39 cellular contexts compared by ENCODE assay signal in the genomic region with DNA sequence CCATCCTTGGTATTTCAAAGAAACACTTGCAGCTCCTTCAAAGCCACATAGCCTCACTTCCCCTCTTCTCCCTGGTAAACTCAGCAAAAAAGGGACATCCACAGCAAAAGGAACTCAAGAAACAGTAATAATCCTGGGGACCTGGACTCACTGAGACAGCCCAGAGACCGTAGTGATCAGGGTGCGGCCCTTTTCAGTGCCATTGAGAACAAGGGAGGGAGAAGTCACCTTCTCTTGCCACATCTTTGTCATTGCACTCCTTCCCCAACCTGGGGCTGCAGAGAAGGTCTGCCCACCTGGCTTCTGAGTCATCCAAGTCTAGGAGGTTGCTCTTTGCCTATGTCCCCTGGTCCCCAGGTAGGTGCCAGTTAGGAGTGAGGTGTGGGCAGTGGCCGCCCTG.
"Had no signal": no experiment of that assay in that cellular context is flagged by ENCODE, and none has a peak within 500 bp of the region (broad histone marks: within the 10 kb centered on the region; RNA-seq: fewer than 3 reads in every experiment).

No MANE protein-coding gene starts in this region.

- H3K27me3 Mint-ChIP-seq: activated CD4-positive, alpha-beta memory T cell treated with anti-CD3 and anti-CD28 coated beads, Interleukin-2, amount 10 ng/mL, durations not matched to agents 7 days and 5 days; activated CD8-positive, alpha-beta memory T cell treated with anti-CD3 and anti-CD28 coated beads, Interleukin-2, amount 10 ng/mL, durations not matched to agents 7 days and 5 days; activated naive CD4-positive, alpha-beta T cell treated with anti-CD3 and anti-CD28 coated beads, Interleukin-2, amount 50 U/mL, for 24 hours; activated T-helper 17 cell treated with anti-CD3 and anti-CD28 coated beads, Interleukin-2, amount 50 U/mL, for 72 hours; T-cell had no signal

- H3K4me3 ChIP-seq: adrenal gland, body of pancreas, breast epithelium, MG63, Peyer's patch had no signal

- DNase-seq: activated CD4-positive, alpha-beta memory T cell treated with anti-CD3 and anti-CD28 coated beads, Interleukin-2, amount 10 ng/mL, durations not matched to agents 7 days and 5 days; activated CD4-positive, alpha-beta T cell treated with anti-CD3 and anti-CD28 coated beads for 1 hour; activated CD4-positive, alpha-beta T cell treated with anti-CD3 and anti-CD28 coated beads for 48 hours; activated CD4-positive, CD25-positive, alpha-beta regulatory T cell; activated CD8-positive, alpha-beta memory T cell treated with anti-CD3 and anti-CD28 coated beads for 24 hours; activated CD8-positive, alpha-beta memory T cell treated with anti-CD3 and anti-CD28 coated beads, Interleukin-2, amount 10 ng/mL, durations not matched to agents 7 days and 5 days; activated CD8-positive, alpha-beta memory T cell treated with anti-CD3 and anti-CD28 coated beads, Interleukin-2, amount 50 U/mL, for 48 hours; activated effector memory CD4-positive, alpha-beta T cell treated with anti-CD3 and anti-CD28 coated beads, Interleukin-2, amount 50 U/mL, for 16 hours; activated naive CD4-positive, alpha-beta T cell; activated T-cell treated with anti-CD3 and anti-CD28 coated beads, Interleukin-2, amount 50 U/mL, for 72 hours; adrenal gland; body of pancreas; Kasumi-1; MG63; NCI-H1048; NCI-H1105 treated with DMSO at 0.1 percent for 48 hours; NCI-H1436; NCI-H1694; NCI-H1930; NCI-H2107; NCI-H2171; NCI-H510A; NCI-H526; NCI-H748 treated with DMSO at 0.1 percent for 48 hours; NK-92 treated with Interleukin-12 subunit alpha and Interleukin-12 subunit beta, amount 100 ng/mL, for 24 hours; PC-3; Peyer's patch; RPMI8226; SIG-M5; T-cell; T-helper 2 cell; T-helper 9 cell had no signal

- H3K27me3 ChIP-seq: adrenal gland, body of pancreas, breast epithelium, MG63, Peyer's patch had no signal

- H3K36me3 ChIP-seq: breast epithelium, MG63 had no signal

- FAIRE-seq: astrocyte had no signal

- H3K4me3 Mint-ChIP-seq: activated CD4-positive, alpha-beta memory T cell treated with anti-CD3 and anti-CD28 coated beads, Interleukin-2, amount 10 ng/mL, durations not matched to agents 7 days and 5 days; activated CD8-positive, alpha-beta memory T cell treated with anti-CD3 and anti-CD28 coated beads, Interleukin-2, amount 10 ng/mL, durations not matched to agents 7 days and 5 days; activated naive CD4-positive, alpha-beta T cell treated with anti-CD3 and anti-CD28 coated beads, Interleukin-2, amount 50 U/mL, for 24 hours; activated T-cell treated with anti-CD3 and anti-CD28 coated beads, Interleukin-2, amount 50 U/mL, for 72 hours; activated T-helper 17 cell treated with anti-CD3 and anti-CD28 coated beads, Interleukin-2, amount 50 U/mL, for 72 hours; T-cell had no signal

- H3K4me1 Mint-ChIP-seq: activated CD8-positive, alpha-beta memory T cell treated with anti-CD3 and anti-CD28 coated beads, Interleukin-2, amount 10 ng/mL, durations not matched to agents 7 days and 5 days; activated naive CD4-positive, alpha-beta T cell treated with anti-CD3 and anti-CD28 coated beads, Interleukin-2, amount 50 U/mL, for 24 hours; activated T-helper 17 cell treated with anti-CD3 and anti-CD28 coated beads, Interleukin-2, amount 50 U/mL, for 72 hours; T-cell had no signal

- H3K9me3 Mint-ChIP-seq: activated CD4-positive, alpha-beta memory T cell treated with anti-CD3 and anti-CD28 coated beads, Interleukin-2, amount 10 ng/mL, durations not matched to agents 7 days and 5 days; activated naive CD4-positive, alpha-beta T cell treated with anti-CD3 and anti-CD28 coated beads, Interleukin-2, amount 50 U/mL, for 24 hours; activated T-cell treated with anti-CD3 and anti-CD28 coated beads, Interleukin-2, amount 50 U/mL, for 72 hours; activated T-helper 17 cell treated with anti-CD3 and anti-CD28 coated beads, Interleukin-2, amount 50 U/mL, for 72 hours; T-cell had no signal

- H3K27ac ChIP-seq: adrenal gland, body of pancreas, breast epithelium, Peyer's patch, VCaP had no signal

- H3K27ac Mint-ChIP-seq: activated CD4-positive, alpha-beta memory T cell treated with anti-CD3 and anti-CD28 coated beads, Interleukin-2, amount 10 ng/mL, durations not matched to agents 7 days and 5 days; activated CD8-positive, alpha-beta memory T cell treated with anti-CD3 and anti-CD28 coated beads, Interleukin-2, amount 10 ng/mL, durations not matched to agents 7 days and 5 days; activated naive CD4-positive, alpha-beta T cell treated with anti-CD3 and anti-CD28 coated beads, Interleukin-2, amount 50 U/mL, for 24 hours; activated T-cell treated with anti-CD3 and anti-CD28 coated beads, Interleukin-2, amount 50 U/mL, for 72 hours; T-cell had no signal

- H3K36me3 Mint-ChIP-seq: activated CD8-positive, alpha-beta memory T cell treated with anti-CD3 and anti-CD28 coated beads, Interleukin-2, amount 10 ng/mL, durations not matched to agents 7 days and 5 days had no signal

- ATAC-seq: activated CD8-positive, alpha-beta memory T cell treated with anti-CD3 and anti-CD28 coated beads, Interleukin-2, amount 10 ng/mL, durations not matched to agents 7 days and 5 days; activated T-cell treated with anti-CD3 and anti-CD28 coated beads, Interleukin-2, amount 50 U/mL, for 72 hours; activated T-helper 17 cell treated with anti-CD3 and anti-CD28 coated beads, Interleukin-2, amount 50 U/mL, for 72 hours; body of pancreas; PC-3; Right ventricle myocardium inferior; SK-N-SH treated with all-trans-retinoic acid at 6 μM for 48 hours; T-cell had no signal

- H3K4me1 ChIP-seq: adrenal gland, body of pancreas, breast epithelium, Peyer's patch had no signal

- H3K9me3 ChIP-seq: adrenal gland, body of pancreas, breast epithelium, MG63, Peyer's patch had no signal
